Comparison of ENCODE assay signal across 24 cellular contexts in genomic region chr1:175978476-175978875, GRCh38.
DNase-seq lines count a peak whose midpoint lies in the region; ATAC-seq and TF ChIP-seq lines count a peak whose summit lies in the region.
"Had no signal": no experiment of that assay in that cellular context is flagged by ENCODE, and none has a peak within 500 bp of the region (broad histone marks: within the 10 kb centered on the region; RNA-seq: fewer than 3 reads in every experiment).

No MANE protein-coding gene starts in this region.

- ATAC-seq in activated T-cell treated with anti-CD3 and anti-CD28 coated beads, Interleukin-2, amount 50 U/mL, for 72 hours (replicated peaks in 1 of 2): no peak
- ATAC-seq in heart right ventricle: no peak
- ATAC-seq: foreskin keratinocyte; left colon; stimulated activated memory B cell treated with anti-CD40 and anti-IgM and Interleukin-4, amounts not matched to agents 10 μg/mL and 1 μg/mL and 100 μg/mL, for 72 hours had no signal

- H3K9me3 Mint-ChIP-seq in activated T-cell treated with anti-CD3 and anti-CD28 coated beads, Interleukin-2, amount 50 U/mL, for 72 hours: peaks cover 2% of the 10 kb centered on the region in 2 donors
- H3K9me3 Mint-ChIP-seq in activated T-helper 2 cell treated with anti-CD3 and anti-CD28 coated beads, Interferon-gamma antibody, Interleukin-2, Interleukin-4, amounts not matched to agents 10 μg/mL and 5 μg/mL and 100 μg/mL, durations not matched to agents 14 hours and 24 hours and 36 hours: peaks cover 18% of the 10 kb centered on the region
- peaks cover 27% of the 10 kb centered on the region for H3K9me3 Mint-ChIP-seq in osteocyte (ENCODE audit: unreplicated experiment)

- WGBS in heart right ventricle, 2 donors: 88 to 97% methylated on average over 1 of the region's 1 CpG

- no peaks in the 10 kb centered on the region for H3K27me3 ChIP-seq in heart right ventricle
- H3K27me3 ChIP-seq: foreskin keratinocyte, right atrium auricular region, transverse colon had no signal

- intact Hi-C loops in activated T-helper 2 cell treated with anti-CD3 and anti-CD28 coated beads, Interferon-gamma antibody, Interleukin-2, Interleukin-4, amounts not matched to agents 10 μg/mL and 5 μg/mL and 100 μg/mL, durations not matched to agents 14 hours and 24 hours and 36 hours (cut with micrococcal nuclease): no loop called here
- intact Hi-C loops in heart right ventricle (cut with DNase I): no loop called here

- H3K36me3 Mint-ChIP-seq in activated T-cell treated with anti-CD3 and anti-CD28 coated beads, Interleukin-2, amount 50 U/mL, for 72 hours (ENCODE audit: insufficient read depth in 2 of 2): peaks cover 11 to 26% of the 10 kb centered on the region in 2 donors
- peaks cover 45% of the 10 kb centered on the region for H3K36me3 Mint-ChIP-seq in activated T-helper 2 cell treated with anti-CD3 and anti-CD28 coated beads, Interferon-gamma antibody, Interleukin-2, Interleukin-4, amounts not matched to agents 10 μg/mL and 5 μg/mL and 100 μg/mL, durations not matched to agents 14 hours and 24 hours and 36 hours (ENCODE audit: low read depth)
- H3K36me3 Mint-ChIP-seq in osteocyte (ENCODE audit: unreplicated experiment): peaks cover 33% of the 10 kb centered on the region

- H3K27ac Mint-ChIP-seq in activated T-cell treated with anti-CD3 and anti-CD28 coated beads, Interleukin-2, amount 50 U/mL, for 72 hours: peak overlapping the region; percentile 87
- H3K27ac Mint-ChIP-seq in activated T-helper 2 cell treated with anti-CD3 and anti-CD28 coated beads, Interferon-gamma antibody, Interleukin-2, Interleukin-4, amounts not matched to agents 10 μg/mL and 5 μg/mL and 100 μg/mL, durations not matched to agents 14 hours and 24 hours and 36 hours: peak overlapping the region; percentile 19
- H3K27ac Mint-ChIP-seq in osteocyte (ENCODE audit: unreplicated experiment): peak overlapping the region; percentile 43
- H3K27ac Mint-ChIP-seq: activated CD4-positive, alpha-beta T cell treated with anti-CD3 and anti-CD28 coated beads, Interleukin-2, amount 10 ng/mL, durations not matched to agents 24 days and 14 days; activated naive CD4-positive, alpha-beta T cell treated with anti-CD3 and anti-CD28 coated beads, Interleukin-2, amount 10 ng/mL, durations not matched to agents 7 days and 5 days; CD4-positive, alpha-beta T cell; stimulated activated memory B cell treated with anti-CD40 and anti-IgM and Interleukin-4, amounts not matched to agents 10 μg/mL and 1 μg/mL and 100 μg/mL, for 72 hours had no signal

- peaks cover 0 to 27% (median 7%) of the 10 kb centered on the region in 11 donors for H3K9me3 ChIP-seq in heart right ventricle

- no peaks in the 10 kb centered on the region for H3K27me3 Mint-ChIP-seq in activated T-cell treated with anti-CD3 and anti-CD28 coated beads, Interleukin-2, amount 50 U/mL, for 72 hours (ENCODE audit: low read depth)
- no peaks in the 10 kb centered on the region for H3K27me3 Mint-ChIP-seq in activated T-helper 2 cell treated with anti-CD3 and anti-CD28 coated beads, Interferon-gamma antibody, Interleukin-2, Interleukin-4, amounts not matched to agents 10 μg/mL and 5 μg/mL and 100 μg/mL, durations not matched to agents 14 hours and 24 hours and 36 hours (ENCODE audit: low read depth)
- no peaks in the 10 kb centered on the region for H3K27me3 Mint-ChIP-seq in osteocyte (ENCODE audit: unreplicated experiment)
- H3K27me3 Mint-ChIP-seq: activated CD4-positive, alpha-beta T cell treated with anti-CD3 and anti-CD28 coated beads, Interleukin-2, amount 10 ng/mL, durations not matched to agents 24 days and 14 days; activated naive CD4-positive, alpha-beta T cell treated with anti-CD3 and anti-CD28 coated beads, Interleukin-2, amount 10 ng/mL, durations not matched to agents 7 days and 5 days; CD4-positive, alpha-beta T cell; stimulated activated memory B cell treated with anti-CD40 and anti-IgM and Interleukin-4, amounts not matched to agents 10 μg/mL and 1 μg/mL and 100 μg/mL, for 72 hours had no signal

- peaks cover 12% of the 10 kb centered on the region for H3K4me1 Mint-ChIP-seq in activated T-cell treated with anti-CD3 and anti-CD28 coated beads, Interleukin-2, amount 50 U/mL, for 72 hours (ENCODE audit: low read depth)
- H3K4me1 Mint-ChIP-seq in activated T-helper 2 cell treated with anti-CD3 and anti-CD28 coated beads, Interferon-gamma antibody, Interleukin-2, Interleukin-4, amounts not matched to agents 10 μg/mL and 5 μg/mL and 100 μg/mL, durations not matched to agents 14 hours and 24 hours and 36 hours (ENCODE audit: low read depth): peaks cover 3% of the 10 kb centered on the region
- peaks cover 26% of the 10 kb centered on the region for H3K4me1 Mint-ChIP-seq in osteocyte (ENCODE audit: unreplicated experiment)
- H3K4me1 Mint-ChIP-seq: activated naive CD4-positive, alpha-beta T cell treated with anti-CD3 and anti-CD28 coated beads, Interleukin-2, amount 10 ng/mL, durations not matched to agents 7 days and 5 days; stimulated activated memory B cell treated with anti-CD40 and anti-IgM and Interleukin-4, amounts not matched to agents 10 μg/mL and 1 μg/mL and 100 μg/mL, for 72 hours had no signal

- no peak for DNase-seq in activated T-cell treated with anti-CD3 and anti-CD28 coated beads, Interleukin-2, amount 50 U/mL, for 72 hours
- DNase-seq in activated T-cell treated with anti-CD3 and anti-CD28 coated beads, Interleukin-2, amount 50 U/mL, for 1 hour: no peak
- DNase-seq in activated T-helper 2 cell treated with anti-CD3 and anti-CD28 coated beads, Interferon-gamma antibody, Interleukin-2, Interleukin-4, amounts not matched to agents 10 μg/mL and 5 μg/mL and 100 μg/mL, durations not matched to agents 14 hours and 24 hours and 36 hours (ENCODE audit: low spot score): no peak
- peak; percentile 56 for DNase-seq in fibroblast of mammary gland (ENCODE audit: low read depth)
- no peak for DNase-seq in osteocyte (ENCODE audit: extremely low spot score, unreplicated experiment)
- DNase-seq in heart right ventricle: no peak
- no peak for DNase-seq in AG08396 (ENCODE audit: low spot score)
- no peak for DNase-seq in NCI-H345 treated with DMSO at 0.1 percent for 48 hours (lab: John Stamatoyannopoulos, UW; ENCODE audit: unreplicated experiment)
- DNase-seq: activated CD4-positive, alpha-beta T cell treated with anti-CD3 and anti-CD28 coated beads, Interleukin-2, amount 10 ng/mL, durations not matched to agents 24 days and 14 days; activated CD8-positive, alpha-beta memory T cell treated with anti-CD3 and anti-CD28 coated beads, Interleukin-2, amount 50 U/mL, for 48 hours; activated naive CD4-positive, alpha-beta T cell treated with anti-CD3 and anti-CD28 coated beads, Interleukin-2, amount 10 ng/mL, durations not matched to agents 7 days and 5 days; CD4-positive, alpha-beta T cell; central memory CD4-positive, alpha-beta T cell; DMS79; effector memory CD4-positive, alpha-beta T cell; foreskin keratinocyte; left colon; MV-4-11; NCI-H1930; RPMI8226; transverse colon had no signal

- peaks cover 0 to 44% (median 13%) of the 10 kb centered on the region in 9 donors for H3K36me3 ChIP-seq in heart right ventricle

- no peak overlapping the region for H3K4me3 ChIP-seq in fibroblast of mammary gland (ENCODE audit: control insufficient read depth, low read depth, low read length)
- no peak overlapping the region for H3K4me3 ChIP-seq in heart right ventricle
- H3K4me3 ChIP-seq: right atrium auricular region, transverse colon had no signal

- H3K27ac ChIP-seq in heart right ventricle: no peak overlapping the region
- H3K27ac ChIP-seq: foreskin keratinocyte, HL-60, right atrium auricular region, transverse colon had no signal

- H3K4me3 Mint-ChIP-seq in activated T-cell treated with anti-CD3 and anti-CD28 coated beads, Interleukin-2, amount 50 U/mL, for 72 hours: no peak overlapping the region
- no peak overlapping the region for H3K4me3 Mint-ChIP-seq in activated T-helper 2 cell treated with anti-CD3 and anti-CD28 coated beads, Interferon-gamma antibody, Interleukin-2, Interleukin-4, amounts not matched to agents 10 μg/mL and 5 μg/mL and 100 μg/mL, durations not matched to agents 14 hours and 24 hours and 36 hours (ENCODE audit: low read depth)
- no peak overlapping the region for H3K4me3 Mint-ChIP-seq in osteocyte (ENCODE audit: unreplicated experiment)
- H3K4me3 Mint-ChIP-seq: activated CD4-positive, alpha-beta T cell treated with anti-CD3 and anti-CD28 coated beads, Interleukin-2, amount 10 ng/mL, durations not matched to agents 24 days and 14 days; activated naive CD4-positive, alpha-beta T cell treated with anti-CD3 and anti-CD28 coated beads, Interleukin-2, amount 10 ng/mL, durations not matched to agents 7 days and 5 days; CD4-positive, alpha-beta T cell; stimulated activated memory B cell treated with anti-CD40 and anti-IgM and Interleukin-4, amounts not matched to agents 10 μg/mL and 1 μg/mL and 100 μg/mL, for 72 hours had no signal

- TF ChIP-seq CTCF in fibroblast of mammary gland (conservative IDR thresholded peaks at IDR 0.05; ENCODE audit: control insufficient read depth, insufficient read depth, low read depth, low read length) (no peak), osteocyte (IDR thresholded peaks at IDR 0.05) (no peak), heart right ventricle (IDR thresholded peaks at IDR 0.05) (peak in 1 of 9 donors; percentile 4)

- H3K4me1 ChIP-seq in heart right ventricle: peaks cover 0 to 23% (median 14%) of the 10 kb centered on the region in 9 donors
- H3K4me1 ChIP-seq: right atrium auricular region, transverse colon had no signal

Comparison
In these comparisons a context has a peak if more than half of its experiments do, and no peak if none do; other contexts are left out.
1. H3K27ac Mint-ChIP-seq: peak in every context shown above with its lines; median percentile 87 in activated T-cell treated with anti-CD3 and anti-CD28 coated beads, Interleukin-2, amount 50 U/mL, for 72 hours; 43 in osteocyte; 19 in activated T-helper 2 cell treated with anti-CD3 and anti-CD28 coated beads, Interferon-gamma antibody, Interleukin-2, Interleukin-4, amounts not matched to agents 10 μg/mL and 5 μg/mL and 100 μg/mL, durations not matched to agents 14 hours and 24 hours and 36 hours.